In the genomic region with DNA sequence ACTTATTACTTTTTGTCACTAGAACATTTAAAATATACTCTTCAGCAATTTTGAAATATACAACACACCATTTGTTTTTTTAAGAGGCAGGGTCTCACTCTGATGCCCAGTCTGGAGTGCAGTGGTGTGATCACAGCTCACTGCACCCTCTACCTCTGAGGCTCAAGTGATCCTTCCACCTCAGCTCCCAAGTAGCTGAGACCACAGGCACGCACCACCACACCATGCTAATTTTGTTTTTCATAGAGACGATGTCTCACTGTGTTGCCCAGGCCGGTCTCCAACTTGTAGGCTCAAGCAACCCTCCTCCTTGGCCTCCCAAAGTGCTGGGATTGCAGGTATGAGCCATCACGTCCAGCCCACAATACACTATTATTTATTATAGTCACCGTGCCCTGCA, we compare ENCODE assay signal across 28 cellular contexts. TPM values are rescaled to one million over a fixed set of nuclear protein-coding genes. Genes with fewer than 3 reads are reported as not detected.
"Had no signal": no experiment of that assay in that cellular context is flagged by ENCODE, and none has a peak within 500 bp of the region (broad histone marks: within the 10 kb centered on the region; RNA-seq: fewer than 3 reads in every experiment).

No MANE protein-coding gene starts in this region.

- H3K27ac ChIP-seq: coronary artery, dorsolateral prefrontal cortex, esophagus squamous epithelium, gastrocnemius medialis, heart right ventricle, left lung, lower lobe of right lung had no signal

- H3K4me1 Mint-ChIP-seq: naive B cell had no signal

- H3K36me3 Mint-ChIP-seq: mesothelial cell of epicardium, naive B cell had no signal

- H3K36me3 ChIP-seq: esophagus squamous epithelium, gastrocnemius medialis, heart right ventricle, left lung, lower lobe of right lung had no signal

- H3K4me1 ChIP-seq: gastrocnemius medialis, heart right ventricle had no signal

- H3K9me3 ChIP-seq: esophagus squamous epithelium, gastrocnemius medialis, heart right ventricle, left lung, lower lobe of right lung, mucosa of descending colon had no signal

- H3K4me3 ChIP-seq: coronary artery, dorsolateral prefrontal cortex, esophagus squamous epithelium, gastrocnemius medialis, heart right ventricle, left lung, lower lobe of right lung, mucosa of descending colon had no signal

- H3K4me3 Mint-ChIP-seq: mesothelial cell of epicardium, naive B cell had no signal

- DNase-seq: dermis blood vessel endothelial cell; dorsolateral prefrontal cortex; effector CD4-positive, alpha-beta T cell; effector memory CD4-positive, alpha-beta T cell; esophagus squamous epithelium; foreskin fibroblast; foreskin melanocyte; gastrocnemius medialis; glutamatergic neuron; head of caudate nucleus; heart right ventricle; hippocampal formation; left cardiac atrium; left lung; left ventricle myocardium superior; lower lobe of right lung; mesenchymal stem cell; mucosa of descending colon; naive B cell had no signal

- H3K27ac Mint-ChIP-seq: mesothelial cell of epicardium, naive B cell had no signal

- ATAC-seq: gastrocnemius medialis, heart right ventricle, left cardiac atrium, left lung, left ventricle myocardium superior, lower lobe of right lung, mucosa of descending colon had no signal

- H3K27me3 ChIP-seq: dorsolateral prefrontal cortex had no signal

- H3K9me3 Mint-ChIP-seq: mesothelial cell of epicardium, naive B cell had no signal

RNA-seq across cellular contexts. Expression of a gene that starts 2.6 kb away (rescaled TPM):
- total RNA-seq: dermis blood vessel endothelial cell, endothelial cell of umbilical vein, epithelial cell of proximal tubule, esophagus squamous epithelium, gastrocnemius medialis, glomerular endothelial cell, kidney epithelial cell, left cardiac atrium, left ventricle myocardium superior, lower lobe of right lung, lung microvascular endothelial cell, mesenteric fat pad, myocyte had no signal

RNA-seq across cellular contexts. Expression of a gene that starts 26.1 kb away (rescaled TPM):
- total RNA-seq: dermis blood vessel endothelial cell, dorsolateral prefrontal cortex, endothelial cell of umbilical vein, epithelial cell of proximal tubule, esophagus squamous epithelium, gastrocnemius medialis, glomerular endothelial cell, heart right ventricle, kidney epithelial cell, left cardiac atrium, left lung, left ventricle myocardium superior, lower lobe of right lung, lung microvascular endothelial cell, mesenteric fat pad, mesothelial cell of epicardium, mucosa of descending colon, myocyte had no signal
